In the genomic region with DNA sequence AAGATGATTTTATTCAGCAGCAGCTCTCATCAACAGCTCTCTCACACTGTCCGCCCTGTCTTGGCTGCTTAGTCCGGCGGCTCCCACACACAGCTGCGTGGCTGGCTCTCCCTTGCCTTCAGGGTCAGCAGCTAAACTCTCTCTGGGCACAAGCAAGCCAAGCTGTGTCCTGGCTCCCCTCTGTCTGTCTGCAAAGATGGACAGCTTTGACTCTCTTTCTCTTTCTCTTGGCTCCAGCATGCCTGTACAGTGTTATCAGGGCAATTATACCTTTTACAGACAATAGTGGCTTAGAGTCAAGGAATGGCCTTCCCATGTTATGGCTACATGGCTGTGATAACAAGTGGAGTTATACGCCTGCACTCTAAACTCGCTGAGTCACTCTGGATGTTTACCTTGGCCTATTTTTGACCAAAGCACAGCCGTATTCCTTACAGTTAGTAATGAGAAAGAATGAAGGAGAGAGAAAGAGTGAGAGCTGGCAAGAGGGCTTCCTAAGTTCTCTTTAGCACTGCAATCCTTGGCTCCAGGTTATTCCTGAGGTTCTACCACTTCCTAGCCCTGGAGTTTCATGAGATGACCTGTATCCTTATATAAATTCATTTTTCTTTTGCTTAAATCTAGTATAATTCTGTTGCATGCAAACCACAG, we compare ENCODE assay signal across 9 cellular contexts. TPM values are rescaled to one million over a fixed set of nuclear protein-coding genes. Genes with fewer than 3 reads are reported as not detected.
DNase-seq lines count a peak whose midpoint lies in the region; ATAC-seq, FAIRE-seq and TF ChIP-seq lines count a peak whose summit lies in the region.
"Had no signal": no experiment of that assay in that cellular context is flagged by ENCODE, and none has a peak within 500 bp of the region (broad histone marks: within the 10 kb centered on the region; RNA-seq: fewer than 3 reads in every experiment).

No MANE protein-coding gene starts in this region.

- no peak for ATAC-seq in HG03175 (IDR thresholded peaks at IDR 0.05; ENCODE audit: unreplicated experiment)
- ATAC-seq in GM18519 (IDR thresholded peaks at IDR 0.05; ENCODE audit: low FRiP score, unreplicated experiment), result no peak

- FAIRE-seq in urothelium cell line (lab: Jason Lieb, UNC), result peak; percentile 59

- H4K8ac ChIP-seq in mesendoderm (ENCODE audit: low read depth, low read length), result no peak overlapping the region

- H3K9ac ChIP-seq in mesendoderm (ENCODE audit: low read length), result no peak overlapping the region

- peak; percentile 36 for DNase-seq in DMS153 (lab: John Stamatoyannopoulos, UW)
- no peak for DNase-seq in DMS153 treated with DMSO at 0.1 percent for 48 hours (lab: John Stamatoyannopoulos, UW; ENCODE audit: unreplicated experiment)
- DNase-seq in coronary artery (ENCODE audit: low spot score), result no peak
- peak; percentile 15 for DNase-seq in mesendoderm
- DNase-seq in urothelium cell line (ENCODE audit: low spot score), result peak; percentile 20
- DNase-seq in progenitor cell of endocrine pancreas (ENCODE audit: low spot score, unreplicated experiment), result no peak
- DNase-seq: AML-193 had no signal

- H3K79me1 ChIP-seq in mesendoderm (ENCODE audit: low read length), result no peaks in the 10 kb centered on the region

- no peaks in the 10 kb centered on the region for H3K36me3 Mint-ChIP-seq in progenitor cell of endocrine pancreas (ENCODE audit: insufficient read depth)

- H4K5ac ChIP-seq in mesendoderm (ENCODE audit: low read length), result no peak overlapping the region

- no peaks in the 10 kb centered on the region for H3K4me1 ChIP-seq in mesendoderm (ENCODE audit: control insufficient read depth, low read depth, low read length)

- peaks cover 4% of the 10 kb centered on the region for H3K27me3 Mint-ChIP-seq in progenitor cell of endocrine pancreas

- H2BK120ac ChIP-seq in mesendoderm (ENCODE audit: low read depth, low read length), result no peak overlapping the region

- no peak overlapping the region for H3K4me2 ChIP-seq in mesendoderm (ENCODE audit: low read length)

- H2BK15ac ChIP-seq in mesendoderm (replicated peaks; ENCODE audit: low read depth), result no peak overlapping the region

- H3K4me3 ChIP-seq in coronary artery (peak overlapping the region; percentile 9), mesendoderm (ENCODE audit: low read length) (no peak overlapping the region)

- H3K18ac ChIP-seq in mesendoderm (ENCODE audit: low read length), result no peak overlapping the region

- H3K27ac Mint-ChIP-seq in progenitor cell of endocrine pancreas, result no peak overlapping the region

- no peak overlapping the region for H3K23ac ChIP-seq in mesendoderm (ENCODE audit: low read length)

- H2AK5ac ChIP-seq in mesendoderm (ENCODE audit: low read length), result no peak overlapping the region

- no CpG with 5 or more reads among the region's 7 CpGs for WGBS in mesendoderm (ENCODE audit: extremely low coverage, insufficient coverage, low lambda C conversion rate)

- H3K27ac ChIP-seq in coronary artery (peak overlapping the region; percentile 84 to 89), mesendoderm (ENCODE audit: low read depth, low read length) (no peak overlapping the region)

- no peak for TF ChIP-seq CTCF in coronary artery (IDR thresholded peaks at IDR 0.05)
- no peak for TF ChIP-seq CTCF in progenitor cell of endocrine pancreas (IDR thresholded peaks at IDR 0.05; ENCODE audit: unreplicated experiment)

- no peak overlapping the region for H3K4ac ChIP-seq in mesendoderm (ENCODE audit: low read depth, low read length)

- H3K4me1 Mint-ChIP-seq in progenitor cell of endocrine pancreas (ENCODE audit: low read depth), result no peaks in the 10 kb centered on the region

- H3K56ac ChIP-seq in mesendoderm (ENCODE audit: low read length), result no peak overlapping the region

- H3K27me3 ChIP-seq in mesendoderm (ENCODE audit: insufficient read depth, low read length, poor library complexity), result no peaks in the 10 kb centered on the region

- H3K36me3 ChIP-seq in mesendoderm (ENCODE audit: control insufficient read depth, insufficient read depth, low read length), result no peaks in the 10 kb centered on the region

- H3K79me2 ChIP-seq in mesendoderm (ENCODE audit: control insufficient read depth, insufficient read depth, low read length), result no peaks in the 10 kb centered on the region

- H3K9me3 Mint-ChIP-seq in progenitor cell of endocrine pancreas (ENCODE audit: low read depth), result peaks cover 3% of the 10 kb centered on the region

- no peak overlapping the region for H3K4me3 Mint-ChIP-seq in progenitor cell of endocrine pancreas (ENCODE audit: low read depth)

- no peak overlapping the region for H2BK5ac ChIP-seq in mesendoderm (ENCODE audit: low read length)

RNA-seq across cellular contexts. Expression of a gene that starts 59.9 kb away (rescaled TPM):
- polyA plus RNA-seq in mesendoderm (2013, experiment 1 of 2), result 2.9 TPM
- polyA plus RNA-seq in mesendoderm (2013, experiment 2 of 2), result 2.7 TPM
- 8.5 and 9.2 TPM in 2 replicates for total RNA-seq in progenitor cell of endocrine pancreas

Comparison
In these comparisons a context has a peak if more than half of its experiments do, and no peak if none do; other contexts are left out.
1. DNase-seq: peak in DMS153 (single experiment), mesendoderm (single experiment) and urothelium cell line (single experiment); none in DMS153 treated with DMSO at 0.1 percent for 48 hours (single experiment), coronary artery (single experiment) and progenitor cell of endocrine pancreas (single experiment).